In the genomic region with DNA sequence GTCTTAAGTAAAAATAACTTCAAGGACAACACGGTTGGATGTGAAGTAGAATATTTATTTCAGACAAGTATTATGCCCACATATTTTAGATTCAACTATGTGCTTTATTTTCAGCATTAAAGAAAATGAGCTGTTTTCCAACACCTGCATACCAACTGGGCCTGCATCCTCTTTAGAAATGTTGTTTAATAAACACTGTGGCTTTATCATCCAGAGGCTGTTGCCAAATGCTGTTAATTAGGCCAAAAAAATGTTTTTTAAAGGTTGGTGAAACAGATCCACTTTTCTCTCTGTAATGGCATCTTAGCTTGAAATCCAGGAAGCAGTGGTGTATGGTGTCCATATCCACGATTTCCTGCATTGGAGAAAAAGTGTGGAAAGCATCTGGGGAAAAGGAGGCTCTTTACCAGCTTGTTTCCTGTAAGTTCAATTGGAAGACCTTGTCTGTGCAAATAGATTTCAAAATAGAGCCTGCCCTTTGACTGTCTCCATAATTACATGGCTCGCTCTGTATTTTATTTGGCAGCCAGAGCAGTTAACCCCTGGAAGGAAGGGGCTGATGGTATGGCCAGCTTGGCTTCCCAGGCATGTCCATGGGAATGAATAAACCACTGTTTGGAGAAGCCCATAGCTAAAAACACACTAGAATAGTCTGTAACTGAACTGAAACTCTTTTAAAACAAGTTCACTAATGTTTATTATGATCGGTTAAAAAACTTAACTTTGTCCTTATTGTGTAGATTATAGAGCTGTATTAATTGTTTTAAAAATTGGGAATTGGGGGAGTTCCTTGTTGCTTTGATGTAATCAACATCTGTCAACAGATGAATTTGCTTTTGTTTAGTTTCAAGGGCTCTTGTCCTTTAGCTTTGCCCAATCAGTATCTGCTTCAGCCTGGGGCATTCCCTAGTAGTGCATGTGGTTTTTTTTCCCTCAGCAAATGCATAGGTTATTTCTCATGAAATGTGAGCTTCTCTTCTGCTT, we compare ENCODE assay signal across 1 cellular context.
TF ChIP-seq lines count a peak whose summit lies in the region.

No MANE protein-coding gene starts in this region.

TF ChIP-seq in HepG2, 621 proteins besides CTCF, POLR2A, EP300 and RAD21 (continued from another document and continues in another):
- TF ChIP-seq, protein P1, sequence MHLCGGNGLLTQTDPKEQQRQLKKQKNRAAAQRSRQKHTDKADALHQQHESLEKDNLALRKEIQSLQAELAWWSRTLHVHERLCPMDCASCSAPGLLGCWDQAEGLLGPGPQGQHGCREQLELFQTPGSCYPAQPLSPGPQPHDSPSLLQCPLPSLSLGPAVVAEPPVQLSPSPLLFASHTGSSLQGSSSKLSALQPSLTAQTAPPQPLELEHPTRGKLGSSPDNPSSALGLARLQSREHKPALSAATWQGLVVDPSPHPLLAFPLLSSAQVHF (CRISPR knock-in tag; IDR thresholded peaks at IDR 0.05): no peak
- TF ChIP-seq ZNF746 (CRISPR knock-in tag; IDR thresholded peaks at IDR 0.05) (no peak), TOE1 (CRISPR knock-in tag; IDR thresholded peaks at IDR 0.05) (peak; percentile 42; the same call in 1 of the 2 replicates), SKI (IDR thresholded peaks at IDR 0.05; ENCODE audit: partially characterized antibody) (peak; percentile 93), SALL1 (CRISPR knock-in tag; IDR thresholded peaks at IDR 0.05) (peak; percentile 96), ZNF619 (CRISPR knock-in tag; IDR thresholded peaks at IDR 0.05) (no peak), DNMT1 (CRISPR knock-in tag; IDR thresholded peaks at IDR 0.05) (no peak), ZNF724P (CRISPR knock-in tag; IDR thresholded peaks at IDR 0.05; ENCODE audit: borderline replicate concordance) (0 out of 2 replicates have a peak, but pooled peaks have one; percentile 34), SMARCC2 (IDR thresholded peaks at IDR 0.05) (no peak), NBN (conservative IDR thresholded peaks at IDR 0.05) (no peak), ZNF33A (CRISPR knock-in tag; IDR thresholded peaks at IDR 0.05; ENCODE audit: borderline replicate concordance) (peak; percentile 41; the same call in 1 of the 2 replicates), ZBTB20 (CRISPR knock-in tag; IDR thresholded peaks at IDR 0.05; ENCODE audit: borderline replicate concordance, low read depth) (peak; percentile 75; the same call in 1 of the 2 replicates), ATM (IDR thresholded peaks at IDR 0.05; ENCODE audit: borderline replicate concordance) (no peak), ZSCAN20 (CRISPR knock-in tag; IDR thresholded peaks at IDR 0.05; ENCODE audit: borderline replicate concordance) (no peak), ZNF24 (IDR thresholded peaks at IDR 0.05) (peak; percentile 57; the same call in 1 of the 2 replicates), ZNF343 (CRISPR knock-in tag; IDR thresholded peaks at IDR 0.05) (no peak), HMG20B (CRISPR knock-in tag; conservative IDR thresholded peaks at IDR 0.05) (peak; percentile 93), LCORL (IDR thresholded peaks at IDR 0.05) (peak; percentile 54; the same call in 1 of the 2 replicates), LCORL (CRISPR knock-in tag; IDR thresholded peaks at IDR 0.05) (peak; percentile 81), CREM (IDR thresholded peaks at IDR 0.05) (peak; percentile 88), CREM (CRISPR knock-in tag; IDR thresholded peaks at IDR 0.05) (no peak), ZNF547 (CRISPR knock-in tag; IDR thresholded peaks at IDR 0.05) (0 out of 2 replicates have a peak, but pooled peaks have one; percentile 30), CEBPB (IDR thresholded peaks at IDR 0.05; ENCODE audit: borderline replicate concordance, low read depth, low read length) (peak; percentile 87), ZNF354B (CRISPR knock-in tag; IDR thresholded peaks at IDR 0.05) (no peak; the same call in 1 of the 2 replicates), RFXAP (CRISPR knock-in tag; IDR thresholded peaks at IDR 0.05; ENCODE audit: borderline replicate concordance) (peak; percentile 74; the same call in 1 of the 2 replicates), ZNF850 (CRISPR knock-in tag; conservative IDR thresholded peaks at IDR 0.05) (no peak)
- TF ChIP-seq, protein P2, sequence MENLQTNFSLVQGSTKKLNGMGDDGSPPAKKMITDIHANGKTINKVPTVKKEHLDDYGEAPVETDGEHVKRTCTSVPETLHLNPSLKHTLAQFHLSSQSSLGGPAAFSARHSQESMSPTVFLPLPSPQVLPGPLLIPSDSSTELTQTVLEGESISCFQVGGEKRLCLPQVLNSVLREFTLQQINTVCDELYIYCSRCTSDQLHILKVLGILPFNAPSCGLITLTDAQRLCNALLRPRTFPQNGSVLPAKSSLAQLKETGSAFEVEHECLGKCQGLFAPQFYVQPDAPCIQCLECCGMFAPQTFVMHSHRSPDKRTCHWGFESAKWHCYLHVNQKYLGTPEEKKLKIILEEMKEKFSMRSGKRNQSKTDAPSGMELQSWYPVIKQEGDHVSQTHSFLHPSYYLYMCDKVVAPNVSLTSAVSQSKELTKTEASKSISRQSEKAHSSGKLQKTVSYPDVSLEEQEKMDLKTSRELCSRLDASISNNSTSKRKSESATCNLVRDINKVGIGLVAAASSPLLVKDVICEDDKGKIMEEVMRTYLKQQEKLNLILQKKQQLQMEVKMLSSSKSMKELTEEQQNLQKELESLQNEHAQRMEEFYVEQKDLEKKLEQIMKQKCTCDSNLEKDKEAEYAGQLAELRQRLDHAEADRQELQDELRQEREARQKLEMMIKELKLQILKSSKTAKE (CRISPR knock-in tag; IDR thresholded peaks at IDR 0.05; ENCODE audit: borderline replicate concordance): peak; percentile 96
- TF ChIP-seq, protein P3, sequence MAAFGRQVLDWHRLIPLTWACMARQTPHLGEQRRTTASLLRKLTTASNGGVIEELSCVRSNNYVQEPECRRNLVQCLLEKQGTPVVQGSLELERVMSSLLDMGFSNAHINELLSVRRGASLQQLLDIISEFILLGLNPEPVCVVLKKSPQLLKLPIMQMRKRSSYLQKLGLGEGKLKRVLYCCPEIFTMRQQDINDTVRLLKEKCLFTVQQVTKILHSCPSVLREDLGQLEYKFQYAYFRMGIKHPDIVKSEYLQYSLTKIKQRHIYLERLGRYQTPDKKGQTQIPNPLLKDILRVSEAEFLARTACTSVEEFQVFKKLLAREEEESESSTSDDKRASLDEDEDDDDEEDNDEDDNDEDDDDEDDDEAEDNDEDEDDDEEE (CRISPR knock-in tag; IDR thresholded peaks at IDR 0.05): no peak
- TF ChIP-seq, protein P4, sequence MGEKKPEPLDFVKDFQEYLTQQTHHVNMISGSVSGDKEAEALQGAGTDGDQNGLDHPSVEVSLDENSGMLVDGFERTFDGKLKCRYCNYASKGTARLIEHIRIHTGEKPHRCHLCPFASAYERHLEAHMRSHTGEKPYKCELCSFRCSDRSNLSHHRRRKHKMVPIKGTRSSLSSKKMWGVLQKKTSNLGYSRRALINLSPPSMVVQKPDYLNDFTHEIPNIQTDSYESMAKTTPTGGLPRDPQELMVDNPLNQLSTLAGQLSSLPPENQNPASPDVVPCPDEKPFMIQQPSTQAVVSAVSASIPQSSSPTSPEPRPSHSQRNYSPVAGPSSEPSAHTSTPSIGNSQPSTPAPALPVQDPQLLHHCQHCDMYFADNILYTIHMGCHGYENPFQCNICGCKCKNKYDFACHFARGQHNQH (CRISPR knock-in tag; IDR thresholded peaks at IDR 0.05): peak; percentile 90
- TF ChIP-seq, protein P5, sequence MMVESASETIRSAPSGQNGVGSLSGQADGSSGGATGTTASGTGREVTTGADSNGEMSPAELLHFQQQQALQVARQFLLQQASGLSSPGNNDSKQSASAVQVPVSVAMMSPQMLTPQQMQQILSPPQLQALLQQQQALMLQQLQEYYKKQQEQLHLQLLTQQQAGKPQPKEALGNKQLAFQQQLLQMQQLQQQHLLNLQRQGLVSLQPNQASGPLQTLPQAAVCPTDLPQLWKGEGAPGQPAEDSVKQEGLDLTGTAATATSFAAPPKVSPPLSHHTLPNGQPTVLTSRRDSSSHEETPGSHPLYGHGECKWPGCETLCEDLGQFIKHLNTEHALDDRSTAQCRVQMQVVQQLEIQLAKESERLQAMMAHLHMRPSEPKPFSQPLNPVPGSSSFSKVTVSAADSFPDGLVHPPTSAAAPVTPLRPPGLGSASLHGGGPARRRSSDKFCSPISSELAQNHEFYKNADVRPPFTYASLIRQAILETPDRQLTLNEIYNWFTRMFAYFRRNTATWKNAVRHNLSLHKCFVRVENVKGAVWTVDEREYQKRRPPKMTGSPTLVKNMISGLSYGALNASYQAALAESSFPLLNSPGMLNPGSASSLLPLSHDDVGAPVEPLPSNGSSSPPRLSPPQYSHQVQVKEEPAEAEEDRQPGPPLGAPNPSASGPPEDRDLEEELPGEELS (CRISPR knock-in tag; IDR thresholded peaks at IDR 0.05): peak; percentile 93
- TF ChIP-seq, protein P6, sequence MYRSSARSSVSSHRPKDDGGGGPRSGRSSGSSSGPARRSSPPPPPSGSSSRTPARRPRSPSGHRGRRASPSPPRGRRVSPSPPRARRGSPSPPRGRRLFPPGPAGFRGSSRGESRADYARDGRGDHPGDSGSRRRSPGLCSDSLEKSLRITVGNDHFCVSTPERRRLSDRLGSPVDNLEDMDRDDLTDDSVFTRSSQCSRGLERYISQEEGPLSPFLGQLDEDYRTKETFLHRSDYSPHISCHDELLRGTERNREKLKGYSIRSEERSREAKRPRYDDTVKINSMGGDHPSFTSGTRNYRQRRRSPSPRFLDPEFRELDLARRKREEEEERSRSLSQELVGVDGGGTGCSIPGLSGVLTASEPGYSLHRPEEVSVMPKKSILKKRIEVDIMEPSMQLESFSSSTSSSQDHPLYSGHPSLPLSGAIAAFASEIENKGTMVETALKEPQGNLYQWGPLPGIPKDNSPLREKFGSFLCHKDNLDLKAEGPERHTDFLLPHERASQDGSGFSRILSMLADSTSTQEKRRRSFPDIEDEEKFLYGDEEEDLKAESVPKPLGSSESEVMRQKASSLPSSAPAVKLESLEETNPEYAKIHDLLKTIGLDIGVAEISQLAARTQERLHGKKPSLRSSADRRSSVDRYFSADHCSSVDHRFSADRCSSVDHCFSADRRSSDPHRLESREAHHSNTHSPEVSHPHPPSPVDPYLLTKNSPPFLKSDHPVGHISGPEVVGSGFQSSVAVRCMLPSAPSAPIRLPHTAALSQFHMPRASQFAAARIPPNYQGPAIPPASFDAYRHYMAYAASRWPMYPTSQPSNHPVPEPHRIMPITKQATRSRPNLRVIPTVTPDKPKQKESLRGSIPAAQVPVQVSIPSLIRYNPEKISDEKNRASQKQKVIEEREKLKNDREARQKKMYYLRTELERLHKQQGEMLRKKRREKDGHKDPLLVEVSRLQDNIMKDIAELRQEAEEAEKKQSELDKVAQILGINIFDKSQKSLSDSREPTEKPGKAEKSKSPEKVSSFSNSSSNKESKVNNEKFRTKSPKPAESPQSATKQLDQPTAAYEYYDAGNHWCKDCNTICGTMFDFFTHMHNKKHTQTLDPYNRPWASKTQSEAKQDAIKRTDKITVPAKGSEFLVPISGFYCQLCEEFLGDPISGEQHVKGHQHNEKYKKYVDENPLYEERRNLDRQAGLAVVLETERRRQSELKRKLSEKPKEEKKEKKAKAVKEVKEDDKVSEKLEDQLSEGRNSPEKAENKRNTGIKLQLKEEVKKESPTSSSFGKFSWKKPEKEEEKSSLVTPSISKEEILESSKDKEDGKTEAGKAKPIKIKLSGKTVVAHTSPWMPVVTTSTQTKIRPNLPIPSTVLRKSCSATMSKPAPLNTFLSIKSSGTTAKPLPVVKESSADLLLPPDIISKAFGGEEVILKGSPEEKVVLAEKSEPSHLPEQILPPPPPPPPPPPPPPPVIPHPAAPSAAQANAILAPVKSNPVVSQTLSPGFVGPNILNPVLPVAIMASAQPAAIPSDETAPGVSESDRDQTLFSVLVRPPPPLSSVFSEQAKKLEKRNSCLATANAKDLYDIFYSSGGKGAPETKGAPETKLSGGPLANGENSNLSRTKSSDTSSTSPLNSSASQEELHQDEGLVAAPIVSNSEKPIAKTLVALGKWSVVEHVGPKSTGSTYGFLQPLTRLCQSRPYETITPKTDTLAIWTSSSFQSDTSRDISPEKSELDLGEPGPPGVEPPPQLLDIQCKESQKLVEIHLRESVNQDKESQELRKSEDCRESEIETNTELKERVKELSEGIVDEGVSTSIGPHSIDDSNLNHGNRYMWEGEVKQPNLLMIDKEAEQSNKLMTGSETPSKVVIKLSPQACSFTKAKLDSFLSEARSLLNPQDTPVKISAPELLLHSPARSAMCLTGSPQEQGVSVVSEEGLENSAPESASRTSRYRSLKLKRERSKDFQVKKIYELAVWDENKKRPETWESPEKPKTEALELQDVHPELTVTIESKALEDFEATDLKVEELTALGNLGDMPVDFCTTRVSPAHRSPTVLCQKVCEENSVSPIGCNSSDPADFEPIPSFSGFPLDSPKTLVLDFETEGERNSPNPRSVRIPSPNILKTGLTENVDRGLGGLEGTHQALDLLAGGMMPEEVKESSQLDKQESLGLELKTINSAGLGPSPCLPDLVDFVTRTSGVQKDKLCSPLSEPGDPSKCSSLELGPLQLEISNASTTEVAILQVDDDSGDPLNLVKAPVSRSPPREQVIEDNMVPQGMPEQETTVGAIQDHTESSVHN (CRISPR knock-in tag; IDR thresholded peaks at IDR 0.05): no peak
- TF ChIP-seq, protein P7, sequence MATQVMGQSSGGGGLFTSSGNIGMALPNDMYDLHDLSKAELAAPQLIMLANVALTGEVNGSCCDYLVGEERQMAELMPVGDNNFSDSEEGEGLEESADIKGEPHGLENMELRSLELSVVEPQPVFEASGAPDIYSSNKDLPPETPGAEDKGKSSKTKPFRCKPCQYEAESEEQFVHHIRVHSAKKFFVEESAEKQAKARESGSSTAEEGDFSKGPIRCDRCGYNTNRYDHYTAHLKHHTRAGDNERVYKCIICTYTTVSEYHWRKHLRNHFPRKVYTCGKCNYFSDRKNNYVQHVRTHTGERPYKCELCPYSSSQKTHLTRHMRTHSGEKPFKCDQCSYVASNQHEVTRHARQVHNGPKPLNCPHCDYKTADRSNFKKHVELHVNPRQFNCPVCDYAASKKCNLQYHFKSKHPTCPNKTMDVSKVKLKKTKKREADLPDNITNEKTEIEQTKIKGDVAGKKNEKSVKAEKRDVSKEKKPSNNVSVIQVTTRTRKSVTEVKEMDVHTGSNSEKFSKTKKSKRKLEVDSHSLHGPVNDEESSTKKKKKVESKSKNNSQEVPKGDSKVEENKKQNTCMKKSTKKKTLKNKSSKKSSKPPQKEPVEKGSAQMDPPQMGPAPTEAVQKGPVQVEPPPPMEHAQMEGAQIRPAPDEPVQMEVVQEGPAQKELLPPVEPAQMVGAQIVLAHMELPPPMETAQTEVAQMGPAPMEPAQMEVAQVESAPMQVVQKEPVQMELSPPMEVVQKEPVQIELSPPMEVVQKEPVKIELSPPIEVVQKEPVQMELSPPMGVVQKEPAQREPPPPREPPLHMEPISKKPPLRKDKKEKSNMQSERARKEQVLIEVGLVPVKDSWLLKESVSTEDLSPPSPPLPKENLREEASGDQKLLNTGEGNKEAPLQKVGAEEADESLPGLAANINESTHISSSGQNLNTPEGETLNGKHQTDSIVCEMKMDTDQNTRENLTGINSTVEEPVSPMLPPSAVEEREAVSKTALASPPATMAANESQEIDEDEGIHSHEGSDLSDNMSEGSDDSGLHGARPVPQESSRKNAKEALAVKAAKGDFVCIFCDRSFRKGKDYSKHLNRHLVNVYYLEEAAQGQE (IDR thresholded peaks at IDR 0.05; ENCODE audit: borderline replicate concordance in 1 of 2, low read depth in 1 of 2, low read length in 2 of 2): peak in 1 of 2 experiments; percentile 75; a peak in 2 of 4 replicates
- TF ChIP-seq, protein P8, sequence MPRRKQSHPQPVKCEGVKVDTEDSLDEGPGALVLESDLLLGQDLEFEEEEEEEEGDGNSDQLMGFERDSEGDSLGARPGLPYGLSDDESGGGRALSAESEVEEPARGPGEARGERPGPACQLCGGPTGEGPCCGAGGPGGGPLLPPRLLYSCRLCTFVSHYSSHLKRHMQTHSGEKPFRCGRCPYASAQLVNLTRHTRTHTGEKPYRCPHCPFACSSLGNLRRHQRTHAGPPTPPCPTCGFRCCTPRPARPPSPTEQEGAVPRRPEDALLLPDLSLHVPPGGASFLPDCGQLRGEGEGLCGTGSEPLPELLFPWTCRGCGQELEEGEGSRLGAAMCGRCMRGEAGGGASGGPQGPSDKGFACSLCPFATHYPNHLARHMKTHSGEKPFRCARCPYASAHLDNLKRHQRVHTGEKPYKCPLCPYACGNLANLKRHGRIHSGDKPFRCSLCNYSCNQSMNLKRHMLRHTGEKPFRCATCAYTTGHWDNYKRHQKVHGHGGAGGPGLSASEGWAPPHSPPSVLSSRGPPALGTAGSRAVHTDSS (CRISPR knock-in tag; conservative IDR thresholded peaks at IDR 0.05): no peak
